In genomic region chr4:7068279-7068842, GRCh38 we compare ENCODE assay signal across 1 cellular context.
TF ChIP-seq lines count a peak whose summit lies in the region.

No MANE protein-coding gene starts in this region.

TF ChIP-seq in GM12878, 131 proteins besides CTCF, POLR2A, EP300 and RAD21 (continued from another document and continues in another):
- no peak for TF ChIP-seq IRF5 (IDR thresholded peaks at IDR 0.05; ENCODE audit: borderline replicate concordance)
- no peak for TF ChIP-seq ZBTB33 (IDR thresholded peaks at IDR 0.05)
- no peak for TF ChIP-seq STAT3 (IDR thresholded peaks at IDR 0.05; ENCODE audit: low read depth, low read length)
- TF ChIP-seq SUZ12 (IDR thresholded peaks at IDR 0.05; ENCODE audit: unreplicated experiment) = no peak
- TF ChIP-seq ZNF217 (IDR thresholded peaks at IDR 0.05) = no peak
- no peak for TF ChIP-seq PKNOX1 (IDR thresholded peaks at IDR 0.05)
- no peak for TF ChIP-seq SREBF1 (IDR thresholded peaks at IDR 0.05; ENCODE audit: low read length)
- no peak for TF ChIP-seq BCL11A (IDR thresholded peaks at IDR 0.05; ENCODE audit: low read depth, low read length)
- peak; percentile 51; the same call in 1 of the 2 replicates for TF ChIP-seq LARP7 (IDR thresholded peaks at IDR 0.05)
- TF ChIP-seq NFIC (IDR thresholded peaks at IDR 0.05; ENCODE audit: low read depth, low read length) = no peak
- TF ChIP-seq SMARCA5 (IDR thresholded peaks at IDR 0.05) = peak; percentile 51; the same call in 1 of the 2 replicates
- no peak for TF ChIP-seq ZNF592 (IDR thresholded peaks at IDR 0.05)
- TF ChIP-seq RAD51 (IDR thresholded peaks at IDR 0.05) = no peak
- no peak for TF ChIP-seq SMC3 (IDR thresholded peaks at IDR 0.05; ENCODE audit: borderline replicate concordance, low read length)
- TF ChIP-seq BCL3 (IDR thresholded peaks at IDR 0.05; ENCODE audit: borderline replicate concordance, insufficient read depth, low read depth, low read length, poor library complexity, severe bottlenecking) = no peak
- TF ChIP-seq POU2F2 (IDR thresholded peaks at IDR 0.05; ENCODE audit: borderline replicate concordance, low read depth, low read length) = no peak
- no peak for TF ChIP-seq ATF2 (IDR thresholded peaks at IDR 0.05; ENCODE audit: low read length)
- TF ChIP-seq USF1 (IDR thresholded peaks at IDR 0.05; ENCODE audit: borderline replicate concordance, extremely low read length, insufficient read depth, low read depth, low read length) = no peak
- no peak for TF ChIP-seq WRNIP1 (IDR thresholded peaks at IDR 0.05; ENCODE audit: borderline replicate concordance, low read depth, low read length)
- TF ChIP-seq CBFB (IDR thresholded peaks at IDR 0.05; ENCODE audit: low read depth) = no peak
- TF ChIP-seq ZBTB4 (CRISPR knock-in tag; IDR thresholded peaks at IDR 0.05) = no peak
- TF ChIP-seq EGR1 (IDR thresholded peaks at IDR 0.05; ENCODE audit: borderline replicate concordance in 1 of 2, low read depth in 2 of 2, low read length in 2 of 2) = peak in 1 of 2 experiments; percentile 51; a peak in 1 of 3 replicates
- TF ChIP-seq HDGF (IDR thresholded peaks at IDR 0.05) = peak; percentile 16; the same call in 1 of the 2 replicates
- TF ChIP-seq CUX1 (IDR thresholded peaks at IDR 0.05; ENCODE audit: insufficient replicate concordance, low read depth, low read length) = no peak
- TF ChIP-seq ZNF274 (IDR thresholded peaks at IDR 0.05; ENCODE audit: insufficient read depth, insufficient read length) = no peak
- TF ChIP-seq E2F4 (IDR thresholded peaks at IDR 0.05; ENCODE audit: low read depth, low read length) = no peak
- peak; percentile 7; the same call in 1 of the 2 replicates for TF ChIP-seq RUNX3 (IDR thresholded peaks at IDR 0.05; ENCODE audit: low read length)
- no peak for TF ChIP-seq TCF7 (IDR thresholded peaks at IDR 0.05; ENCODE audit: borderline replicate concordance)
- no peak for TF ChIP-seq FOS (IDR thresholded peaks at IDR 0.05; ENCODE audit: borderline replicate concordance, extremely low read depth, insufficient read length)
- no peak for TF ChIP-seq HCFC1 (IDR thresholded peaks at IDR 0.05; ENCODE audit: low read length)
- no peak for TF ChIP-seq PAX5 (IDR thresholded peaks at IDR 0.05; ENCODE audit: borderline replicate concordance, low read depth, low read length)
- no peak for TF ChIP-seq NR2C2 (IDR thresholded peaks at IDR 0.05; ENCODE audit: borderline replicate concordance, control insufficient read depth, insufficient read length, low read depth)
- TF ChIP-seq TCF12 (IDR thresholded peaks at IDR 0.05; ENCODE audit: low read depth, low read length) = no peak
- no peak for TF ChIP-seq YBX1 (IDR thresholded peaks at IDR 0.05)
- no peak for TF ChIP-seq NFYA (IDR thresholded peaks at IDR 0.05; ENCODE audit: borderline replicate concordance, low read depth, low read length)
